Comparison of ENCODE assay signal across 20 cellular contexts in the genomic region with DNA sequence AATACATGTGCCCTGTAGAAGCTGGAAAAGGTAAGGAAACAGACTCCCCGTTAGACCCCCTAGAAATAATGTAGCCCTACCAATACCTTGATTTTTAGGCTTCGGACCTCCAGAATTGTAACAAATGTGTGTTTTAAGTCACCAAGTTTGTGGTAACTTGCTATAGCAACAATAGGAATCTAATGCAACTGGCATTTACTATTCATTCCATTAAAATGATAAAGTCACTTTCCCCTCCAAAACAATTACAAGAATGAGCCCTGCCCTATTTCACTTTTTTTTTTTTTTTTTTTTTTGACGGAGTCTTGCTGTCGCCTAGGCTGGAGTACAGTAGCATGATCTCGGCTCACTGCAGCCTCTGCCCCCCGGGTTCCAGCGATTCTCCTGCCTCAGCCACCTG. TPM values are rescaled to one million over a fixed set of nuclear protein-coding genes. Genes with fewer than 3 reads are reported as not detected.
A peak's percentile ranks its signal among the peaks of the same experiment; 100 is the strongest.
DNase-seq lines count a peak whose midpoint lies in the region; ATAC-seq and TF ChIP-seq lines count a peak whose summit lies in the region.
"Had no signal": no experiment of that assay in that cellular context is flagged by ENCODE, and none has a peak within 500 bp of the region (broad histone marks: within the 10 kb centered on the region; RNA-seq: fewer than 3 reads in every experiment).

No MANE protein-coding gene starts in this region.

- no peak for TF ChIP-seq CTCF in CD4-positive, alpha-beta T cell (IDR thresholded peaks at IDR 0.05)
- TF ChIP-seq CTCF in Loucy (conservative IDR thresholded peaks at IDR 0.05; ENCODE audit: low read length) = no peak
- TF ChIP-seq CTCF in astrocyte of the spinal cord (IDR thresholded peaks at IDR 0.05; ENCODE audit: low read depth, low read length) = no peak

- no peak for DNase-seq in CD4-positive, alpha-beta T cell
- DNase-seq in astrocyte of the spinal cord (ENCODE audit: low read depth, low spot score) (peak; percentile 38), myocyte (ENCODE audit: low read depth) (peak; percentile 14), HEK293T (ENCODE audit: extremely low spot score) (no peak), NCI-H2227 (lab: John Stamatoyannopoulos, UW; ENCODE audit: unreplicated experiment) (no peak)
- no peak for DNase-seq in activated T-helper 1 cell treated with anti-CD3 and anti-CD28 coated beads, Interleukin-12 subunit alpha, Interleukin-12 subunit beta, Interleukin-2, Interleukin-4 antibody, amounts not matched to agents 30 ng/mL and 10 ng/mL and 1 ng/mL, durations not matched to agents 14 hours and 24 hours and 36 hours (ENCODE audit: low spot score)
- DNase-seq: activated CD4-positive, alpha-beta T cell treated with anti-CD3 and anti-CD28 coated beads for 36 hours; foreskin melanocyte; H7; natural killer cell; NCI-H187; NCI-H510A treated with DMSO at 0.1 percent for 48 hours; right lobe of liver; stimulated activated naive B cell treated with anti-CD40 and anti-IgM and Interleukin-4, amounts not matched to agents 10 μg/mL and 1 μg/mL and 100 μg/mL, for 72 hours had no signal

- no peaks in the 10 kb centered on the region for H3K9me2 ChIP-seq in Loucy (replicated peaks; ENCODE audit: low read depth, low read length)

- H3K4me1 ChIP-seq in Loucy (ENCODE audit: insufficient read depth, low read length, poor library complexity, severe bottlenecking) = peaks cover 41% of the 10 kb centered on the region
- H3K4me1 ChIP-seq: parathyroid adenoma had no signal

- H3K4me3 Mint-ChIP-seq in CD4-positive, alpha-beta T cell = no peak overlapping the region
- H3K4me3 Mint-ChIP-seq in activated T-helper 1 cell treated with anti-CD3 and anti-CD28 coated beads, Interleukin-12 subunit alpha, Interleukin-12 subunit beta, Interleukin-2, Interleukin-4 antibody, amounts not matched to agents 30 ng/mL and 10 ng/mL and 1 ng/mL, durations not matched to agents 14 hours and 24 hours and 36 hours = no peak overlapping the region
- H3K4me3 Mint-ChIP-seq: activated CD4-positive, alpha-beta T cell treated with anti-CD3 and anti-CD28 coated beads for 36 hours; B cell; memory B cell; natural killer cell; stimulated activated naive B cell treated with anti-CD40 and anti-IgM and Interleukin-4, amounts not matched to agents 10 μg/mL and 1 μg/mL and 100 μg/mL, for 72 hours had no signal

- H3K36me3 Mint-ChIP-seq in CD4-positive, alpha-beta T cell (ENCODE audit: low read depth) = peaks cover 19% of the 10 kb centered on the region
- H3K36me3 Mint-ChIP-seq in activated T-helper 1 cell treated with anti-CD3 and anti-CD28 coated beads, Interleukin-12 subunit alpha, Interleukin-12 subunit beta, Interleukin-2, Interleukin-4 antibody, amounts not matched to agents 30 ng/mL and 10 ng/mL and 1 ng/mL, durations not matched to agents 14 hours and 24 hours and 36 hours (ENCODE audit: low read depth) = peaks cover 6% of the 10 kb centered on the region
- H3K36me3 Mint-ChIP-seq: natural killer cell had no signal

- H3K4me2 ChIP-seq in Loucy (ENCODE audit: low read depth, low read length, poor library complexity, severe bottlenecking) = no peak overlapping the region

- H3K4me1 Mint-ChIP-seq in CD4-positive, alpha-beta T cell (ENCODE audit: low read depth) = peaks cover 52% of the 10 kb centered on the region
- peaks cover 51% of the 10 kb centered on the region for H3K4me1 Mint-ChIP-seq in activated T-helper 1 cell treated with anti-CD3 and anti-CD28 coated beads, Interleukin-12 subunit alpha, Interleukin-12 subunit beta, Interleukin-2, Interleukin-4 antibody, amounts not matched to agents 30 ng/mL and 10 ng/mL and 1 ng/mL, durations not matched to agents 14 hours and 24 hours and 36 hours (ENCODE audit: low read depth)

- H3K9me3 ChIP-seq in CD4-positive, alpha-beta T cell (ENCODE audit: control insufficient read depth, low read length) = no peaks in the 10 kb centered on the region
- no peaks in the 10 kb centered on the region for H3K9me3 ChIP-seq in Loucy (ENCODE audit: insufficient read depth, low read depth, low read length)
- H3K9me3 ChIP-seq: right lobe of liver had no signal

- 0 out of 2 replicates have a peak overlapping the region, but pooled peaks have one; percentile 17 for H2AFZ ChIP-seq in Loucy (ENCODE audit: low read length)
- H2AFZ ChIP-seq: parathyroid adenoma had no signal

- H3K4me3 ChIP-seq in Loucy (ENCODE audit: low read length, poor library complexity, severe bottlenecking) = no peak overlapping the region
- no peak overlapping the region for H3K4me3 ChIP-seq in astrocyte of the spinal cord (ENCODE audit: low read depth, low read length)
- H3K4me3 ChIP-seq: right lobe of liver had no signal

- H3F3A ChIP-seq in Loucy (ENCODE audit: low read depth) = no peaks in the 10 kb centered on the region

- no peaks in the 10 kb centered on the region for H3K27me3 Mint-ChIP-seq in CD4-positive, alpha-beta T cell
- H3K27me3 Mint-ChIP-seq in activated T-helper 1 cell treated with anti-CD3 and anti-CD28 coated beads, Interleukin-12 subunit alpha, Interleukin-12 subunit beta, Interleukin-2, Interleukin-4 antibody, amounts not matched to agents 30 ng/mL and 10 ng/mL and 1 ng/mL, durations not matched to agents 14 hours and 24 hours and 36 hours (ENCODE audit: insufficient read depth) = no peaks in the 10 kb centered on the region
- H3K27me3 Mint-ChIP-seq: activated CD4-positive, alpha-beta T cell treated with anti-CD3 and anti-CD28 coated beads for 36 hours had no signal

- no peaks in the 10 kb centered on the region for H3K9me3 Mint-ChIP-seq in CD4-positive, alpha-beta T cell
- no peaks in the 10 kb centered on the region for H3K9me3 Mint-ChIP-seq in activated T-helper 1 cell treated with anti-CD3 and anti-CD28 coated beads, Interleukin-12 subunit alpha, Interleukin-12 subunit beta, Interleukin-2, Interleukin-4 antibody, amounts not matched to agents 30 ng/mL and 10 ng/mL and 1 ng/mL, durations not matched to agents 14 hours and 24 hours and 36 hours
- H3K9me3 Mint-ChIP-seq: stimulated activated naive B cell treated with anti-CD40 and anti-IgM and Interleukin-4, amounts not matched to agents 10 μg/mL and 1 μg/mL and 100 μg/mL, for 72 hours had no signal

- POLR2A ChIA-PET in CD4-positive, alpha-beta T cell (lab: Charles Lee) = interaction anchor here (0.6 kb wide), 1 partner anchor 19 kb away, joined by 3 read pairs; no protein-coding TSS in a partner anchor
- POLR2A ChIA-PET in HEK293T (lab: Yijun Ruan, JAX) = no interaction called here

- H3K27ac ChIP-seq in CD4-positive, alpha-beta T cell (ENCODE audit: low read depth, low read length) = no peak overlapping the region
- H3K27ac ChIP-seq: parathyroid adenoma, right lobe of liver, RWPE1 had no signal

- no peak for ATAC-seq in CD4-positive, alpha-beta T cell (ENCODE audit: poor library complexity)
- no peak for ATAC-seq in GM19328 (IDR thresholded peaks at IDR 0.05; ENCODE audit: unreplicated experiment)
- ATAC-seq: activated CD4-positive, alpha-beta T cell treated with anti-CD3 and anti-CD28 coated beads for 36 hours; natural killer cell; right lobe of liver; stimulated activated naive B cell treated with anti-CD40 and anti-IgM and Interleukin-4, amounts not matched to agents 10 μg/mL and 1 μg/mL and 100 μg/mL, for 72 hours had no signal

- no peaks in the 10 kb centered on the region for H3K27me3 ChIP-seq in CD4-positive, alpha-beta T cell (ENCODE audit: control insufficient read depth, insufficient read depth, low read length)
- no peaks in the 10 kb centered on the region for H3K27me3 ChIP-seq in Loucy (ENCODE audit: insufficient read depth, low read length, poor library complexity, severe bottlenecking)
- H3K27me3 ChIP-seq: right lobe of liver had no signal

- H3K27ac Mint-ChIP-seq in CD4-positive, alpha-beta T cell = peak overlapping the region; percentile 97
- H3K27ac Mint-ChIP-seq in activated T-helper 1 cell treated with anti-CD3 and anti-CD28 coated beads, Interleukin-12 subunit alpha, Interleukin-12 subunit beta, Interleukin-2, Interleukin-4 antibody, amounts not matched to agents 30 ng/mL and 10 ng/mL and 1 ng/mL, durations not matched to agents 14 hours and 24 hours and 36 hours = no peak overlapping the region
- H3K27ac Mint-ChIP-seq: activated CD4-positive, alpha-beta T cell treated with anti-CD3 and anti-CD28 coated beads for 36 hours; B cell; memory B cell; natural killer cell; stimulated activated naive B cell treated with anti-CD40 and anti-IgM and Interleukin-4, amounts not matched to agents 10 μg/mL and 1 μg/mL and 100 μg/mL, for 72 hours had no signal

- intact Hi-C loops in CD4-positive, alpha-beta T cell (cut with DNase I, micrococcal nuclease) = loop anchor here (5.0 to 10.0 kb wide), 3 partner anchors 1271 to 1544 kb away; partner anchors contain the start of genes MFAP3L (in 2 of the 2) and HPF1 (in 1 of the 2)
- intact Hi-C loops in activated T-helper 1 cell treated with anti-CD3 and anti-CD28 coated beads, Interleukin-12 subunit alpha, Interleukin-12 subunit beta, Interleukin-2, Interleukin-4 antibody, amounts not matched to agents 30 ng/mL and 10 ng/mL and 1 ng/mL, durations not matched to agents 14 hours and 24 hours and 36 hours (cut with micrococcal nuclease) = loop anchor here (5.0 to 10.0 kb wide), 2 partner anchors 61 to 531 kb away; partner anchors contain the start of gene CBR4

- peaks cover 8% of the 10 kb centered on the region for H3K79me2 ChIP-seq in Loucy (ENCODE audit: insufficient read depth, low read length)
- H3K79me2 ChIP-seq: parathyroid adenoma had no signal

- H3K36me3 ChIP-seq in Loucy (ENCODE audit: insufficient read depth, low read length) = no peaks in the 10 kb centered on the region
- H3K36me3 ChIP-seq: right lobe of liver had no signal

- CTCF ChIA-PET in CD4-positive, alpha-beta T cell (lab: Charles Lee) = interaction anchor here (0.7 kb wide), 1 partner anchor 16 kb away, joined by 3 read pairs; no protein-coding TSS in a partner anchor
- CTCF ChIA-PET in HEK293T (lab: Yijun Ruan, JAX) = no interaction called here

- in situ Hi-C loops in astrocyte of the spinal cord (cut with HindIII; ENCODE audit: low sequenced_read_pairs) = no loop called here

- H4K20me1 ChIP-seq in Loucy (ENCODE audit: insufficient read depth, low read length, poor library complexity, severe bottlenecking) = no peaks in the 10 kb centered on the region

- H3K9ac ChIP-seq in Loucy (ENCODE audit: low read depth, low read length, poor library complexity, severe bottlenecking) = no peak overlapping the region
- H3K9ac ChIP-seq: parathyroid adenoma had no signal

TF ChIP-seq in HEK293T, 16 proteins besides CTCF, POLR2A, EP300 and RAD21:
- TF ChIP-seq FOXM1 (IDR thresholded peaks at IDR 0.05; ENCODE audit: borderline replicate concordance) (no peak), L3MBTL2 (conservative IDR thresholded peaks at IDR 0.05) (no peak)

RNA-seq across cellular contexts. Expression of gene DDX60L, which starts 3.5 kb away (rescaled TPM):
- total RNA-seq in CD4-positive, alpha-beta T cell = 10 to 100 TPM; 29.3 to 29.6 TPM
- 28.8 and 33.9 TPM in 2 replicates for total RNA-seq in myocyte
- 9.1 TPM for polyA plus RNA-seq in myocyte (2012)
- total RNA-seq in activated T-helper 1 cell treated with anti-CD3 and anti-CD28 coated beads, Interleukin-12 subunit alpha, Interleukin-12 subunit beta, Interleukin-2, Interleukin-4 antibody, amounts not matched to agents 30 ng/mL and 10 ng/mL and 1 ng/mL, durations not matched to agents 14 hours and 24 hours and 36 hours = 5.9 and 6.5 TPM in 2 replicates

RNA-seq across cellular contexts. Expression of gene PALLD, which starts 13.1 kb away (rescaled TPM):
- under 1 TPM; 0.49 to 0.78 TPM for total RNA-seq in CD4-positive, alpha-beta T cell
- 250 and 310 TPM in 2 replicates for total RNA-seq in myocyte
- polyA plus RNA-seq in myocyte (2012) = 427 TPM
- 22.9 and 24.6 TPM in 2 replicates for total RNA-seq in activated T-helper 1 cell treated with anti-CD3 and anti-CD28 coated beads, Interleukin-12 subunit alpha, Interleukin-12 subunit beta, Interleukin-2, Interleukin-4 antibody, amounts not matched to agents 30 ng/mL and 10 ng/mL and 1 ng/mL, durations not matched to agents 14 hours and 24 hours and 36 hours

Comparison
In these comparisons a context has a peak if more than half of its experiments do, and no peak if none do; other contexts are left out.
1. DNase-seq: peak in astrocyte of the spinal cord (single experiment) and myocyte (single experiment); none in CD4-positive, alpha-beta T cell (0 of 10), HEK293T (single experiment), NCI-H2227 (single experiment) and activated T-helper 1 cell treated with anti-CD3 and anti-CD28 coated beads, Interleukin-12 subunit alpha, Interleukin-12 subunit beta, Interleukin-2, Interleukin-4 antibody, amounts not matched to agents 30 ng/mL and 10 ng/mL and 1 ng/mL, durations not matched to agents 14 hours and 24 hours and 36 hours (single experiment).
2. RNA of gene PALLD, which starts 13.1 kb away (total RNA-seq): 250 to 310 TPM in myocyte and 22.9 to 24.6 TPM in activated T-helper 1 cell treated with anti-CD3 and anti-CD28 coated beads, Interleukin-12 subunit alpha, Interleukin-12 subunit beta, Interleukin-2, Interleukin-4 antibody, amounts not matched to agents 30 ng/mL and 10 ng/mL and 1 ng/mL, durations not matched to agents 14 hours and 24 hours and 36 hours; 0.49 to 0.78 TPM in CD4-positive, alpha-beta T cell; every median in the first group is over 10 times any median in the second.